Comparison of ENCODE assay signal across 19 cellular contexts in genomic region chr1:31776032-31776431, GRCh38. TPM values are rescaled to one million over a fixed set of nuclear protein-coding genes. Genes with fewer than 3 reads are reported as not detected.
DNase-seq lines count a peak whose midpoint lies in the region; FAIRE-seq and TF ChIP-seq lines count a peak whose summit lies in the region.
"Had no signal": no experiment of that assay in that cellular context is flagged by ENCODE, and none has a peak within 500 bp of the region (broad histone marks: within the 10 kb centered on the region; RNA-seq: fewer than 3 reads in every experiment).

No MANE protein-coding gene starts in this region.

- no peak overlapping the region for H3K23ac ChIP-seq in mesendoderm (ENCODE audit: low read length)

- no peak for DNase-seq in astrocyte (ENCODE audit: low read depth)
- DNase-seq in mesendoderm = no peak
- no peak for DNase-seq in GDM1 (lab: John Stamatoyannopoulos, UW)
- DNase-seq in substantia nigra (lab: John Stamatoyannopoulos, UW) = no peak
- DNase-seq in activated effector memory CD4-positive, alpha-beta T cell treated with anti-CD3 and anti-CD28 coated beads, Interleukin-2, amount 50 U/mL, for 16 hours = no peak
- DNase-seq: ACHN, DMS153, DMS79, GM23248, IMR-90, KBM-7 had no signal

- H3K4me1 ChIP-seq in HEK293 (ENCODE audit: control insufficient read depth, insufficient read depth, low read length) (no peaks in the 10 kb centered on the region), astrocyte (ENCODE audit: insufficient read depth, low read length) (peaks cover 11% of the 10 kb centered on the region), mesendoderm (ENCODE audit: control insufficient read depth, low read depth, low read length) (peaks cover 9% of the 10 kb centered on the region)

- H3K4me1 Mint-ChIP-seq in astrocyte (ENCODE audit: low read depth, unreplicated experiment) = peaks cover 10% of the 10 kb centered on the region

- H3K9me3 ChIP-seq in HEK293 (ENCODE audit: control insufficient read depth, insufficient read depth, low read depth, low read length) = no peaks in the 10 kb centered on the region
- no peaks in the 10 kb centered on the region for H3K9me3 ChIP-seq in astrocyte (ENCODE audit: insufficient read depth, low read depth, low read length)
- H3K9me3 ChIP-seq: HAP-1 had no signal

- H3K79me1 ChIP-seq in mesendoderm (ENCODE audit: low read length) = no peaks in the 10 kb centered on the region

- peak overlapping the region; percentile 39 for H3K56ac ChIP-seq in mesendoderm (ENCODE audit: low read length)

- POLR2A ChIA-PET in HEK293 (lab: Yijun Ruan, JAX) = no interaction called here

- H3K79me2 ChIP-seq in astrocyte (ENCODE audit: insufficient read depth, low read length) (no peaks in the 10 kb centered on the region), mesendoderm (ENCODE audit: control insufficient read depth, insufficient read depth, low read length) (no peaks in the 10 kb centered on the region)

- H3K27me3 ChIP-seq in astrocyte (ENCODE audit: insufficient read depth, low read length) = peaks cover 35% of the 10 kb centered on the region
- peaks cover 15% of the 10 kb centered on the region for H3K27me3 ChIP-seq in mesendoderm (ENCODE audit: insufficient read depth, low read length, poor library complexity)

- H3K36me3 Mint-ChIP-seq in astrocyte (ENCODE audit: low read depth, unreplicated experiment) = peaks cover 5% of the 10 kb centered on the region
- H3K36me3 Mint-ChIP-seq: CD4-positive, alpha-beta memory T cell had no signal

- H2BK5ac ChIP-seq in mesendoderm (ENCODE audit: low read length) = no peak overlapping the region

- peak overlapping the region; percentile 40 for H3K4me3 Mint-ChIP-seq in astrocyte (ENCODE audit: unreplicated experiment)

- no peak overlapping the region for H3K18ac ChIP-seq in mesendoderm (ENCODE audit: low read length)

- H3K27ac ChIP-seq in HEK293 (ENCODE audit: extremely low read depth, low read depth, low read length) (no peak overlapping the region), astrocyte (ENCODE audit: low read depth, low read length) (no peak overlapping the region), mesendoderm (ENCODE audit: low read depth, low read length) (no peak overlapping the region), substantia nigra (ENCODE audit: low read depth, low read length, poor library complexity, severe bottlenecking) (no peak overlapping the region)
- H3K27ac ChIP-seq: C4-2B, GM23248 had no signal

- CTCF ChIA-PET in HEK293 (lab: Yijun Ruan, JAX) = interaction anchor here (0.6 to 2.6 kb wide), 4 partner anchors 13 to 254 kb away, joined by 3 to 14 read pairs (median 4); no protein-coding TSS in a partner anchor

- H4K20me1 ChIP-seq in astrocyte (ENCODE audit: insufficient read depth, low read length) = no peaks in the 10 kb centered on the region

- H4K5ac ChIP-seq in mesendoderm (ENCODE audit: low read length) = no peak overlapping the region

- no peak overlapping the region for H2AK5ac ChIP-seq in mesendoderm (ENCODE audit: low read length)

- no peak for TF ChIP-seq CTCF in HEK293 (tag by site-specific recombination; IDR thresholded peaks at IDR 0.05)
- no peak for TF ChIP-seq CTCF in astrocyte (IDR thresholded peaks at IDR 0.05; ENCODE audit: insufficient read depth, low read depth, low read length)

- peaks cover 68% of the 10 kb centered on the region for H3K27me3 Mint-ChIP-seq in astrocyte (ENCODE audit: low read depth, unreplicated experiment)

- H3K4me2 ChIP-seq in astrocyte (ENCODE audit: low read length) = no peak overlapping the region
- H3K4me2 ChIP-seq in mesendoderm (ENCODE audit: low read length) = no peak overlapping the region

- no peak overlapping the region for H3K27ac Mint-ChIP-seq in astrocyte (ENCODE audit: unreplicated experiment)
- H3K27ac Mint-ChIP-seq: CD4-positive, alpha-beta memory T cell had no signal

- H3K4me3 ChIP-seq in HEK293 (ENCODE audit: low read depth, low read length) (no peak overlapping the region), astrocyte (ENCODE audit: insufficient read depth, low read depth, low read length) (no peak overlapping the region), mesendoderm (ENCODE audit: low read length) (no peak overlapping the region)
- H3K4me3 ChIP-seq: GM23248, HAP-1 had no signal

- H3K4ac ChIP-seq in mesendoderm (ENCODE audit: low read depth, low read length) = no peak overlapping the region

- no peaks in the 10 kb centered on the region for H3K36me3 ChIP-seq in HEK293 (ENCODE audit: control insufficient read depth in 2 of 2, insufficient read depth in 1 of 2, low read length in 2 of 2)
- H3K36me3 ChIP-seq in astrocyte (ENCODE audit: insufficient read depth, low read length) = no peaks in the 10 kb centered on the region
- no peaks in the 10 kb centered on the region for H3K36me3 ChIP-seq in mesendoderm (ENCODE audit: control insufficient read depth, insufficient read depth, low read length)
- H3K36me3 ChIP-seq: HAP-1 had no signal

- H2BK15ac ChIP-seq in mesendoderm (replicated peaks; ENCODE audit: low read depth) = no peak overlapping the region

- FAIRE-seq in astrocyte (lab: Jason Lieb, UNC) = no peak
- FAIRE-seq: A204.1, GM12891, GM19239, HTR-8/SVneo had no signal

- H4K8ac ChIP-seq in mesendoderm (ENCODE audit: low read depth, low read length) = no peak overlapping the region

- peaks cover 5% of the 10 kb centered on the region for H3K9me3 Mint-ChIP-seq in astrocyte (ENCODE audit: unreplicated experiment)

- H2AFZ ChIP-seq in astrocyte (ENCODE audit: low read depth, low read length) = no peak overlapping the region
- H2AFZ ChIP-seq: GM23248 had no signal

- WGBS in mesendoderm (ENCODE audit: extremely low coverage, insufficient coverage, low lambda C conversion rate) = no CpG with 5 or more reads among the region's 5 CpGs

- H2BK120ac ChIP-seq in mesendoderm (ENCODE audit: low read depth, low read length) = no peak overlapping the region

- H3K9ac ChIP-seq in astrocyte (ENCODE audit: low read length) (no peak overlapping the region), mesendoderm (ENCODE audit: low read length) (no peak overlapping the region)
- H3K9ac ChIP-seq: GM23248 had no signal

TF ChIP-seq in HEK293, 187 proteins besides CTCF, POLR2A, EP300 and RAD21 (continues in another document):
- no peak for TF ChIP-seq KLF17 (tag by site-specific recombination; IDR thresholded peaks at IDR 0.05)
- no peak for TF ChIP-seq ZNF701 (tag by site-specific recombination; IDR thresholded peaks at IDR 0.05)
- no peak for TF ChIP-seq ZNF112 (tag by site-specific recombination; IDR thresholded peaks at IDR 0.05)
- no peak for TF ChIP-seq TCF7L2 (IDR thresholded peaks at IDR 0.05; ENCODE audit: borderline replicate concordance, low read depth, low read length)
- TF ChIP-seq ZFHX2 (tag by site-specific recombination; conservative IDR thresholded peaks at IDR 0.05) = peak; percentile 59
- peak; percentile 59 for TF ChIP-seq EGR2 (tag by site-specific recombination; IDR thresholded peaks at IDR 0.05; ENCODE audit: low read depth)
- TF ChIP-seq ZNF223 (tag by site-specific recombination; IDR thresholded peaks at IDR 0.05) = no peak
- no peak for TF ChIP-seq ZBTB44 (tag by site-specific recombination; IDR thresholded peaks at IDR 0.05)
- no peak for TF ChIP-seq ZNF664 (tag by site-specific recombination; IDR thresholded peaks at IDR 0.05)
- no peak for TF ChIP-seq ZNF362 (tag by site-specific recombination; IDR thresholded peaks at IDR 0.05)
- TF ChIP-seq ZNF23 (tag by site-specific recombination; IDR thresholded peaks at IDR 0.05; ENCODE audit: borderline replicate concordance) = no peak

RNA-seq across cellular contexts. Expression of gene ADGRB2, which starts 11.9 kb away (rescaled TPM):
- 25.1 and 25.8 TPM in 2 replicates for total RNA-seq in astrocyte
- 4.9 TPM for polyA plus RNA-seq in mesendoderm (2013, experiment 1 of 2)
- polyA plus RNA-seq in mesendoderm (2013, experiment 2 of 2) = 5.2 TPM

RNA-seq across cellular contexts. Expression of gene SPOCD1, which starts 39.8 kb away (rescaled TPM):
- 27.8 and 28.0 TPM in 2 replicates for total RNA-seq in astrocyte
- polyA plus RNA-seq in mesendoderm (2013, experiment 1 of 2) = 0.37 TPM
- polyA plus RNA-seq in mesendoderm (2013, experiment 2 of 2) = 0.35 TPM
- polyA plus RNA-seq: CD4-positive, alpha-beta memory T cell had no signal
